In the genomic region with DNA sequence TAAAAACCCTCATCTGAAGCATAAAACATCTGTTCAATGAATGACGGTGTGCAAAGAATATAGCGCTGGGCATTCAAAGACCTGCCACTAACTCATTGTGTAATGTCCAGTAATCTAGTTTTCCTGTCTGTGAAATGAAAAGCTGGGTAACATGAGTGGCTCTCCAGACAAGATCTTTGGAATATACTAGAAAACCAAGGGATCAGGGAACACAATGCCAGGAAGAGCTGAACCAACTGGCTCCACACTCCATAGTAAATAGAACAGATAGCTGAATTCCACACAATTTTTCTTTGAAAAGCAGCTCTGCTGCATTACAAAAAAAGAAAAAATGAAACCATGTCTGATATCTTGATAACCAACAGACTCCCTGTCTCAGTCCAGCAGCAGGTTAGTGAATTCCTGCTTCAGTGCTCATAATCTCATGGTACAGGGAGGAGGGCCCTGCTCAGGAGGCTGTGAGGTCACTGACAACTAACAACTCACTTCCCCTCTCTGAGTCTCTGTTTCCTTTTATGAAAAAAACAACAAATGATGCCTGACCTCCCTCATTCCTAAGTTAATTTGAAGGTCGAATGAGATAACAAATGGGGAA, we compare ENCODE assay signal across 19 cellular contexts.
A peak's percentile ranks its signal among the peaks of the same experiment; 100 is the strongest.
DNase-seq lines count a peak whose midpoint lies in the region; TF ChIP-seq lines count a peak whose summit lies in the region.
"Had no signal": no experiment of that assay in that cellular context is flagged by ENCODE, and none has a peak within 500 bp of the region (broad histone marks: within the 10 kb centered on the region; RNA-seq: fewer than 3 reads in every experiment).

No MANE protein-coding gene starts in this region.

- no peak for TF ChIP-seq CTCF in endothelial cell (IDR thresholded peaks at IDR 0.05; ENCODE audit: unreplicated experiment)
- TF ChIP-seq CTCF in mesothelial cell of epicardium (IDR thresholded peaks at IDR 0.05; ENCODE audit: unreplicated experiment): no peak

- H3K4me3 ChIP-seq in CD4-positive, alpha-beta memory T cell (ENCODE audit: low read length in 2 of 2): no peak overlapping the region
- H3K4me3 ChIP-seq: cardiac muscle cell, MG63, right atrium auricular region, tibial nerve had no signal

- no peak overlapping the region for H3K27ac ChIP-seq in CD4-positive, alpha-beta memory T cell (ENCODE audit: low read depth, low read length)
- H3K27ac ChIP-seq: cardiac muscle cell, right atrium auricular region had no signal

- intact Hi-C loops in CD4-positive, alpha-beta memory T cell (cut with micrococcal nuclease): no loop called here

- H3K9me3 Mint-ChIP-seq in endothelial cell (ENCODE audit: unreplicated experiment) (no peaks in the 10 kb centered on the region), mesothelial cell of epicardium (peaks cover 9% of the 10 kb centered on the region)
- H3K9me3 Mint-ChIP-seq in CD4-positive, alpha-beta memory T cell: peaks cover 0 to 26% (median 4%) of the 10 kb centered on the region in 8 donors

- no peak overlapping the region for H3K4me3 Mint-ChIP-seq in endothelial cell (ENCODE audit: unreplicated experiment)
- no peak overlapping the region for H3K4me3 Mint-ChIP-seq in mesothelial cell of epicardium
- no peak overlapping the region for H3K4me3 Mint-ChIP-seq in CD4-positive, alpha-beta memory T cell
- H3K4me3 Mint-ChIP-seq: activated naive CD4-positive, alpha-beta T cell treated with anti-CD3 and anti-CD28 coated beads, Interleukin-2, amount 50 U/mL, for 24 hours had no signal

- no peaks in the 10 kb centered on the region for H3K36me3 ChIP-seq in CD4-positive, alpha-beta memory T cell (ENCODE audit: insufficient read depth, low read length)
- H3K36me3 ChIP-seq: cardiac muscle cell, MG63, right atrium auricular region, tibial nerve had no signal

- H3K27ac Mint-ChIP-seq in endothelial cell (ENCODE audit: unreplicated experiment): peak overlapping the region; percentile 96
- H3K27ac Mint-ChIP-seq in mesothelial cell of epicardium: peak overlapping the region; percentile 87
- H3K27ac Mint-ChIP-seq in CD4-positive, alpha-beta memory T cell: no peak overlapping the region
- H3K27ac Mint-ChIP-seq: activated naive CD4-positive, alpha-beta T cell treated with anti-CD3 and anti-CD28 coated beads, Interleukin-2, amount 50 U/mL, for 24 hours had no signal

- H3K27me3 ChIP-seq in CD4-positive, alpha-beta memory T cell (ENCODE audit: insufficient read depth, low read length): no peaks in the 10 kb centered on the region
- H3K27me3 ChIP-seq: cardiac muscle cell, MG63, right atrium auricular region, tibial nerve had no signal

- POLR2A ChIA-PET in CD4-positive, alpha-beta memory T cell (lab: Charles Lee; ENCODE audit: partially characterized antibody): no interaction called here

- H3K9me3 ChIP-seq in CD4-positive, alpha-beta memory T cell (ENCODE audit: control insufficient read depth in 1 of 2, low read length in 2 of 2): no peaks in the 10 kb centered on the region
- H3K9me3 ChIP-seq: MG63, right atrium auricular region, tibial nerve had no signal

- H3K36me3 Mint-ChIP-seq in endothelial cell (ENCODE audit: low read depth, unreplicated experiment) (peaks cover 4% of the 10 kb centered on the region), mesothelial cell of epicardium (peaks cover 5% of the 10 kb centered on the region)
- no peaks in the 10 kb centered on the region for H3K36me3 Mint-ChIP-seq in CD4-positive, alpha-beta memory T cell
- H3K36me3 Mint-ChIP-seq: activated naive CD4-positive, alpha-beta T cell treated with anti-CD3 and anti-CD28 coated beads, Interleukin-2, amount 50 U/mL, for 24 hours had no signal

- H3K4me1 ChIP-seq in CD4-positive, alpha-beta memory T cell (ENCODE audit: insufficient read depth, low read length): no peaks in the 10 kb centered on the region
- H3K4me1 ChIP-seq: right atrium auricular region had no signal

- CTCF ChIA-PET in CD4-positive, alpha-beta memory T cell (lab: Charles Lee; ENCODE audit: partially characterized antibody): no interaction called here

- peak; percentile 39 for DNase-seq in AG08396 (ENCODE audit: low spot score)
- peak; percentile 88 for DNase-seq in NCI-H226
- DNase-seq in endothelial cell (ENCODE audit: low spot score): peak; percentile 14
- no peak for DNase-seq in mesothelial cell of epicardium (ENCODE audit: low spot score in 2 of 2, unreplicated experiment in 2 of 2)
- DNase-seq in NCI-H2171 treated with DMSO at 0.1 percent for 48 hours (lab: John Stamatoyannopoulos, UW): no peak
- DNase-seq in medulla oblongata (ENCODE audit: extremely low spot score): no peak
- DNase-seq in CD4-positive, alpha-beta memory T cell: no peak
- DNase-seq in NCI-H1930 (lab: John Stamatoyannopoulos, UW): no peak
- DNase-seq: ACHN; activated CD4-positive, alpha-beta T cell treated with anti-CD3 and anti-CD28 coated beads, Interleukin-2, amount 50 U/mL, for 4 hours; DMS79 treated with DMSO at 0.1 percent for 48 hours; effector CD4-positive, alpha-beta T cell; MG63; stimulated activated naive CD4-positive, alpha-beta T cell treated with Interleukin-2 at 50 U/mL for 16 hours; T-helper 1 cell had no signal

- H3K4me1 Mint-ChIP-seq in endothelial cell (ENCODE audit: unreplicated experiment): peaks cover 16% of the 10 kb centered on the region
- peaks cover 25% of the 10 kb centered on the region for H3K4me1 Mint-ChIP-seq in mesothelial cell of epicardium
- H3K4me1 Mint-ChIP-seq in CD4-positive, alpha-beta memory T cell: no peaks in the 10 kb centered on the region
- H3K4me1 Mint-ChIP-seq: activated naive CD4-positive, alpha-beta T cell treated with anti-CD3 and anti-CD28 coated beads, Interleukin-2, amount 50 U/mL, for 24 hours had no signal

- H3K27me3 Mint-ChIP-seq in endothelial cell (ENCODE audit: unreplicated experiment): peaks cover 3% of the 10 kb centered on the region
- H3K27me3 Mint-ChIP-seq in mesothelial cell of epicardium (ENCODE audit: low read depth): no peaks in the 10 kb centered on the region
- no peaks in the 10 kb centered on the region for H3K27me3 Mint-ChIP-seq in CD4-positive, alpha-beta memory T cell
- H3K27me3 Mint-ChIP-seq: activated naive CD4-positive, alpha-beta T cell treated with anti-CD3 and anti-CD28 coated beads, Interleukin-2, amount 50 U/mL, for 24 hours had no signal

Comparison
In these comparisons a context has a peak if more than half of its experiments do, and no peak if none do; other contexts are left out.
1. DNase-seq: peak in AG08396 (single experiment), NCI-H226 (single experiment) and endothelial cell (single experiment); none in mesothelial cell of epicardium (0 of 2), NCI-H2171 treated with DMSO at 0.1 percent for 48 hours (single experiment), medulla oblongata (single experiment), CD4-positive, alpha-beta memory T cell (0 of 5) and NCI-H1930 (0 of 2).
2. H3K27ac Mint-ChIP-seq: peak in endothelial cell (single experiment) and mesothelial cell of epicardium (single experiment); none in CD4-positive, alpha-beta memory T cell (0 of 7).